8 cellular contexts compared by ENCODE assay signal in genomic region chr1:168146160-168146539, GRCh38.
"Had no signal": no experiment of that assay in that cellular context is flagged by ENCODE, and none has a peak within 500 bp of the region (broad histone marks: within the 10 kb centered on the region; RNA-seq: fewer than 3 reads in every experiment).

No MANE protein-coding gene starts in this region.

- H3K27ac Mint-ChIP-seq: activated CD4-positive, alpha-beta T cell treated with anti-CD3 and anti-CD28 coated beads, Interleukin-2, amount 10 ng/mL, durations not matched to agents 24 days and 14 days; activated naive CD4-positive, alpha-beta T cell treated with anti-CD3 and anti-CD28 coated beads, Interleukin-2, amount 10 ng/mL, durations not matched to agents 7 days and 5 days; neural progenitor cell; WTC11 had no signal

- H3K9me3 Mint-ChIP-seq: activated CD4-positive, alpha-beta T cell treated with anti-CD3 and anti-CD28 coated beads, Interleukin-2, amount 10 ng/mL, durations not matched to agents 24 days and 14 days; activated naive CD4-positive, alpha-beta T cell treated with anti-CD3 and anti-CD28 coated beads, Interleukin-2, amount 10 ng/mL, durations not matched to agents 7 days and 5 days; neural progenitor cell; stimulated activated naive CD8-positive, alpha-beta T cell treated with anti-CD3 and anti-CD28 coated beads, Interleukin-15, Interleukin-2, amounts not matched to agents 100 ng/mL and 50 ng/mL, for 24 hours; WTC11 had no signal

- H3K9me3 ChIP-seq: gastrocnemius medialis, pancreas had no signal

- H3K27me3 ChIP-seq: gastrocnemius medialis, neural progenitor cell, pancreas had no signal

- H3K4me3 ChIP-seq: gastrocnemius medialis, neural progenitor cell, pancreas had no signal

- H3K36me3 ChIP-seq: gastrocnemius medialis, neural progenitor cell, pancreas had no signal

- H3K4me3 Mint-ChIP-seq: activated naive CD4-positive, alpha-beta T cell treated with anti-CD3 and anti-CD28 coated beads, Interleukin-2, amount 10 ng/mL, durations not matched to agents 7 days and 5 days; neural progenitor cell; WTC11 had no signal

- H3K27me3 Mint-ChIP-seq: stimulated activated naive CD8-positive, alpha-beta T cell treated with anti-CD3 and anti-CD28 coated beads, Interleukin-15, Interleukin-2, amounts not matched to agents 100 ng/mL and 50 ng/mL, for 24 hours had no signal

- H3K9ac ChIP-seq: neural progenitor cell had no signal

- H3K27ac ChIP-seq: epithelial cell of prostate, gastrocnemius medialis, neural progenitor cell, pancreas had no signal

- H3K4me2 ChIP-seq: neural progenitor cell had no signal

- H3K36me3 Mint-ChIP-seq: activated naive CD4-positive, alpha-beta T cell treated with anti-CD3 and anti-CD28 coated beads, Interleukin-2, amount 10 ng/mL, durations not matched to agents 7 days and 5 days; neural progenitor cell; WTC11 had no signal

- H3K4me1 ChIP-seq: gastrocnemius medialis, pancreas had no signal
